In genomic region chr6:122124908-122125307, GRCh38 we compare ENCODE assay signal across 2 cellular contexts.
TF ChIP-seq lines count a peak whose summit lies in the region.

No MANE protein-coding gene starts in this region.

TF ChIP-seq in IMR-90, 13 proteins besides CTCF, POLR2A, EP300 and RAD21:
- TF ChIP-seq CEBPB (IDR thresholded peaks at IDR 0.05; ENCODE audit: low read depth, low read length) (peak; percentile 78), RFX5 (IDR thresholded peaks at IDR 0.05; ENCODE audit: low read depth, low read length) (no peak)

TF ChIP-seq in H1, 55 proteins besides CTCF, POLR2A, EP300 and RAD21:
- TF ChIP-seq SAP30 (IDR thresholded peaks at IDR 0.05; ENCODE audit: insufficient read depth, insufficient replicate concordance, low read length) (no peak), TEAD4 (IDR thresholded peaks at IDR 0.05; ENCODE audit: low read depth, low read length) (no peak), BACH1 (IDR thresholded peaks at IDR 0.05; ENCODE audit: low read length) (no peak), CEBPB (IDR thresholded peaks at IDR 0.05; ENCODE audit: low read depth, low read length) (peak; percentile 59; the same call in 1 of the 2 replicates)
